In genomic region chr12:131266591-131267467, GRCh38 we compare ENCODE assay signal across 20 cellular contexts.
"Had no signal": no experiment of that assay in that cellular context is flagged by ENCODE, and none has a peak within 500 bp of the region (broad histone marks: within the 10 kb centered on the region; RNA-seq: fewer than 3 reads in every experiment).

No MANE protein-coding gene starts in this region.

- H3K4me1 Mint-ChIP-seq: activated naive CD4-positive, alpha-beta T cell treated with anti-CD3 and anti-CD28 coated beads, Interleukin-2, amount 10 ng/mL, durations not matched to agents 7 days and 5 days; naive B cell; stimulated activated effector memory CD8-positive, alpha-beta T cell treated with anti-CD3 and anti-CD28 coated beads, Interleukin-12 subunit alpha, Interleukin-12 subunit beta, amount 100 ng/mL, for 72 hours; stimulated activated naive CD8-positive, alpha-beta T cell treated with anti-CD3 and anti-CD28 coated beads, Interleukin-15, amount 100 ng/mL, for 72 hours had no signal

- H3K27me3 Mint-ChIP-seq: activated naive CD4-positive, alpha-beta T cell treated with anti-CD3 and anti-CD28 coated beads, Interleukin-2, amount 10 ng/mL, durations not matched to agents 7 days and 5 days; naive B cell; stimulated activated naive CD8-positive, alpha-beta T cell treated with anti-CD3 and anti-CD28 coated beads, Interleukin-15, amount 100 ng/mL, for 72 hours had no signal

- H3K4me3 ChIP-seq: gastroesophageal sphincter, lung had no signal

- H3K27me3 ChIP-seq: gastroesophageal sphincter had no signal

- H3K9me3 Mint-ChIP-seq: activated naive CD4-positive, alpha-beta T cell treated with anti-CD3 and anti-CD28 coated beads, Interleukin-2, amount 10 ng/mL, durations not matched to agents 7 days and 5 days; activated T-cell treated with anti-CD3 and anti-CD28 coated beads, Interleukin-2, amount 50 U/mL, for 72 hours; naive B cell; stimulated activated effector memory CD8-positive, alpha-beta T cell treated with anti-CD3 and anti-CD28 coated beads, Interleukin-12 subunit alpha, Interleukin-12 subunit beta, amount 100 ng/mL, for 72 hours; stimulated activated naive CD8-positive, alpha-beta T cell treated with anti-CD3 and anti-CD28 coated beads, Interleukin-15, amount 100 ng/mL, for 72 hours; type B pancreatic cell had no signal

- ATAC-seq: activated T-cell treated with anti-CD3 and anti-CD28 coated beads, Interleukin-2, amount 50 U/mL, for 72 hours; gastroesophageal sphincter; stimulated activated effector memory CD8-positive, alpha-beta T cell treated with anti-CD3 and anti-CD28 coated beads, Interleukin-12 subunit alpha, Interleukin-12 subunit beta, amount 100 ng/mL, for 72 hours; stimulated activated naive CD8-positive, alpha-beta T cell treated with anti-CD3 and anti-CD28 coated beads, Interleukin-15, amount 100 ng/mL, for 72 hours had no signal

- H3K4me3 Mint-ChIP-seq: activated naive CD4-positive, alpha-beta T cell treated with anti-CD3 and anti-CD28 coated beads, Interleukin-2, amount 10 ng/mL, durations not matched to agents 7 days and 5 days; activated T-cell treated with anti-CD3 and anti-CD28 coated beads, Interleukin-2, amount 50 U/mL, for 72 hours; naive B cell; stimulated activated effector memory CD8-positive, alpha-beta T cell treated with anti-CD3 and anti-CD28 coated beads, Interleukin-12 subunit alpha, Interleukin-12 subunit beta, amount 100 ng/mL, for 72 hours; stimulated activated naive CD8-positive, alpha-beta T cell treated with anti-CD3 and anti-CD28 coated beads, Interleukin-15, amount 100 ng/mL, for 72 hours; type B pancreatic cell had no signal

- H3K9me3 ChIP-seq: gastroesophageal sphincter had no signal

- DNase-seq: activated CD4-positive, alpha-beta T cell treated with anti-CD3 and anti-CD28 coated beads for 4 hours; activated CD4-positive, alpha-beta T cell treated with anti-CD3 and anti-CD28 coated beads, Interleukin-2, amount 50 U/mL, for 48 hours; activated CD4-positive, CD25-positive, alpha-beta regulatory T cell; activated effector memory CD4-positive, alpha-beta T cell treated with anti-CD3 and anti-CD28 coated beads, Interleukin-2, amount 50 U/mL, for 16 hours; activated naive CD4-positive, alpha-beta T cell treated with anti-CD3 and anti-CD28 coated beads, Interleukin-2, amount 10 ng/mL, durations not matched to agents 7 days and 5 days; activated T-cell treated with anti-CD3 and anti-CD28 coated beads, Interleukin-2, amount 50 U/mL, for 72 hours; amygdala; dermis blood vessel endothelial cell; effector CD8-positive, alpha-beta T cell; head of caudate nucleus; islet precursor cell; naive B cell; small intestine; stimulated activated CD4-positive, alpha-beta T cell treated with anti-CD3 and anti-CD28 coated beads, Interleukin-2, amount 100 ng/mL, for 24 hours; stimulated activated naive CD8-positive, alpha-beta T cell treated with anti-CD3 and anti-CD28 coated beads, Interleukin-15, amount 100 ng/mL, for 72 hours; T1000 had no signal

- FAIRE-seq: small intestine had no signal

- H3K36me3 Mint-ChIP-seq: activated naive CD4-positive, alpha-beta T cell treated with anti-CD3 and anti-CD28 coated beads, Interleukin-2, amount 10 ng/mL, durations not matched to agents 7 days and 5 days; naive B cell; stimulated activated effector memory CD8-positive, alpha-beta T cell treated with anti-CD3 and anti-CD28 coated beads, Interleukin-12 subunit alpha, Interleukin-12 subunit beta, amount 100 ng/mL, for 72 hours; type B pancreatic cell had no signal

- H3K36me3 ChIP-seq: gastroesophageal sphincter had no signal

- H3K27ac Mint-ChIP-seq: activated naive CD4-positive, alpha-beta T cell treated with anti-CD3 and anti-CD28 coated beads, Interleukin-2, amount 10 ng/mL, durations not matched to agents 7 days and 5 days; activated T-cell treated with anti-CD3 and anti-CD28 coated beads, Interleukin-2, amount 50 U/mL, for 72 hours; stimulated activated effector memory CD8-positive, alpha-beta T cell treated with anti-CD3 and anti-CD28 coated beads, Interleukin-12 subunit alpha, Interleukin-12 subunit beta, amount 100 ng/mL, for 72 hours; type B pancreatic cell had no signal
